In genomic region chr1:19436716-19437476, GRCh38 we compare ENCODE assay signal across 1 cellular context.
A peak's percentile ranks its signal among the peaks of the same experiment; 100 is the strongest.
TF ChIP-seq lines count a peak whose summit lies in the region.

No MANE protein-coding gene starts in this region.

TF ChIP-seq in HepG2, 621 proteins besides CTCF, POLR2A, EP300 and RAD21 (continued from another document and continues in another):
- TF ChIP-seq DRAP1 (CRISPR knock-in tag; IDR thresholded peaks at IDR 0.05): peak; percentile 61; the same call in 1 of the 2 replicates
- TF ChIP-seq PAWR (CRISPR knock-in tag; IDR thresholded peaks at IDR 0.05; ENCODE audit: borderline replicate concordance): no peak
- no peak for TF ChIP-seq TOE1 (CRISPR knock-in tag; IDR thresholded peaks at IDR 0.05)
- TF ChIP-seq ZC3H4 (CRISPR knock-in tag; IDR thresholded peaks at IDR 0.05; ENCODE audit: borderline replicate concordance): no peak
- TF ChIP-seq ATF4 (CRISPR knock-in tag; IDR thresholded peaks at IDR 0.05): no peak
- 0 out of 2 replicates have a peak, but pooled peaks have one; percentile 49 for TF ChIP-seq ZNF557 (CRISPR knock-in tag; IDR thresholded peaks at IDR 0.05)
- no peak for TF ChIP-seq SP2 (CRISPR knock-in tag; IDR thresholded peaks at IDR 0.05)
- TF ChIP-seq ZNF296 (CRISPR knock-in tag; conservative IDR thresholded peaks at IDR 0.05): no peak
- peak; percentile 30 for TF ChIP-seq PHF5A (CRISPR knock-in tag; IDR thresholded peaks at IDR 0.05; ENCODE audit: low read depth, unreplicated experiment)
- no peak for TF ChIP-seq FUBP1 (CRISPR knock-in tag; IDR thresholded peaks at IDR 0.05; ENCODE audit: borderline replicate concordance)
- peak; percentile 38 for TF ChIP-seq XRCC5 (optimal IDR thresholded peaks at IDR 0.05; ENCODE audit: low read length)
- TF ChIP-seq, protein P1, sequence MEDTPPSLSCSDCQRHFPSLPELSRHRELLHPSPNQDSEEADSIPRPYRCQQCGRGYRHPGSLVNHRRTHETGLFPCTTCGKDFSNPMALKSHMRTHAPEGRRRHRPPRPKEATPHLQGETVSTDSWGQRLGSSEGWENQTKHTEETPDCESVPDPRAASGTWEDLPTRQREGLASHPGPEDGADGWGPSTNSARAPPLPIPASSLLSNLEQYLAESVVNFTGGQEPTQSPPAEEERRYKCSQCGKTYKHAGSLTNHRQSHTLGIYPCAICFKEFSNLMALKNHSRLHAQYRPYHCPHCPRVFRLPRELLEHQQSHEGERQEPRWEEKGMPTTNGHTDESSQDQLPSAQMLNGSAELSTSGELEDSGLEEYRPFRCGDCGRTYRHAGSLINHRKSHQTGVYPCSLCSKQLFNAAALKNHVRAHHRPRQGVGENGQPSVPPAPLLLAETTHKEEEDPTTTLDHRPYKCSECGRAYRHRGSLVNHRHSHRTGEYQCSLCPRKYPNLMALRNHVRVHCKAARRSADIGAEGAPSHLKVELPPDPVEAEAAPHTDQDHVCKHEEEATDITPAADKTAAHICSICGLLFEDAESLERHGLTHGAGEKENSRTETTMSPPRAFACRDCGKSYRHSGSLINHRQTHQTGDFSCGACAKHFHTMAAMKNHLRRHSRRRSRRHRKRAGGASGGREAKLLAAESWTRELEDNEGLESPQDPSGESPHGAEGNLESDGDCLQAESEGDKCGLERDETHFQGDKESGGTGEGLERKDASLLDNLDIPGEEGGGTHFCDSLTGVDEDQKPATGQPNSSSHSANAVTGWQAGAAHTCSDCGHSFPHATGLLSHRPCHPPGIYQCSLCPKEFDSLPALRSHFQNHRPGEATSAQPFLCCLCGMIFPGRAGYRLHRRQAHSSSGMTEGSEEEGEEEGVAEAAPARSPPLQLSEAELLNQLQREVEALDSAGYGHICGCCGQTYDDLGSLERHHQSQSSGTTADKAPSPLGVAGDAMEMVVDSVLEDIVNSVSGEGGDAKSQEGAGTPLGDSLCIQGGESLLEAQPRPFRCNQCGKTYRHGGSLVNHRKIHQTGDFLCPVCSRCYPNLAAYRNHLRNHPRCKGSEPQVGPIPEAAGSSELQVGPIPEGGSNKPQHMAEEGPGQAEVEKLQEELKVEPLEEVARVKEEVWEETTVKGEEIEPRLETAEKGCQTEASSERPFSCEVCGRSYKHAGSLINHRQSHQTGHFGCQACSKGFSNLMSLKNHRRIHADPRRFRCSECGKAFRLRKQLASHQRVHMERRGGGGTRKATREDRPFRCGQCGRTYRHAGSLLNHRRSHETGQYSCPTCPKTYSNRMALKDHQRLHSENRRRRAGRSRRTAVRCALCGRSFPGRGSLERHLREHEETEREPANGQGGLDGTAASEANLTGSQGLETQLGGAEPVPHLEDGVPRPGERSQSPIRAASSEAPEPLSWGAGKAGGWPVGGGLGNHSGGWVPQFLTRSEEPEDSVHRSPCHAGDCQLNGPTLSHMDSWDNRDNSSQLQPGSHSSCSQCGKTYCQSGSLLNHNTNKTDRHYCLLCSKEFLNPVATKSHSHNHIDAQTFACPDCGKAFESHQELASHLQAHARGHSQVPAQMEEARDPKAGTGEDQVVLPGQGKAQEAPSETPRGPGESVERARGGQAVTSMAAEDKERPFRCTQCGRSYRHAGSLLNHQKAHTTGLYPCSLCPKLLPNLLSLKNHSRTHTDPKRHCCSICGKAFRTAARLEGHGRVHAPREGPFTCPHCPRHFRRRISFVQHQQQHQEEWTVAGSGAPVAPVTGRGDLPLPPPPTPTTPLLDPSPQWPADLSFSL (CRISPR knock-in tag; IDR thresholded peaks at IDR 0.05): no peak
- TF ChIP-seq, protein P2, sequence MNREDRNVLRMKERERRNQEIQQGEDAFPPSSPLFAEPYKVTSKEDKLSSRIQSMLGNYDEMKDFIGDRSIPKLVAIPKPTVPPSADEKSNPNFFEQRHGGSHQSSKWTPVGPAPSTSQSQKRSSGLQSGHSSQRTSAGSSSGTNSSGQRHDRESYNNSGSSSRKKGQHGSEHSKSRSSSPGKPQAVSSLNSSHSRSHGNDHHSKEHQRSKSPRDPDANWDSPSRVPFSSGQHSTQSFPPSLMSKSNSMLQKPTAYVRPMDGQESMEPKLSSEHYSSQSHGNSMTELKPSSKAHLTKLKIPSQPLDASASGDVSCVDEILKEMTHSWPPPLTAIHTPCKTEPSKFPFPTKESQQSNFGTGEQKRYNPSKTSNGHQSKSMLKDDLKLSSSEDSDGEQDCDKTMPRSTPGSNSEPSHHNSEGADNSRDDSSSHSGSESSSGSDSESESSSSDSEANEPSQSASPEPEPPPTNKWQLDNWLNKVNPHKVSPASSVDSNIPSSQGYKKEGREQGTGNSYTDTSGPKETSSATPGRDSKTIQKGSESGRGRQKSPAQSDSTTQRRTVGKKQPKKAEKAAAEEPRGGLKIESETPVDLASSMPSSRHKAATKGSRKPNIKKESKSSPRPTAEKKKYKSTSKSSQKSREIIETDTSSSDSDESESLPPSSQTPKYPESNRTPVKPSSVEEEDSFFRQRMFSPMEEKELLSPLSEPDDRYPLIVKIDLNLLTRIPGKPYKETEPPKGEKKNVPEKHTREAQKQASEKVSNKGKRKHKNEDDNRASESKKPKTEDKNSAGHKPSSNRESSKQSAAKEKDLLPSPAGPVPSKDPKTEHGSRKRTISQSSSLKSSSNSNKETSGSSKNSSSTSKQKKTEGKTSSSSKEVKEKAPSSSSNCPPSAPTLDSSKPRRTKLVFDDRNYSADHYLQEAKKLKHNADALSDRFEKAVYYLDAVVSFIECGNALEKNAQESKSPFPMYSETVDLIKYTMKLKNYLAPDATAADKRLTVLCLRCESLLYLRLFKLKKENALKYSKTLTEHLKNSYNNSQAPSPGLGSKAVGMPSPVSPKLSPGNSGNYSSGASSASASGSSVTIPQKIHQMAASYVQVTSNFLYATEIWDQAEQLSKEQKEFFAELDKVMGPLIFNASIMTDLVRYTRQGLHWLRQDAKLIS (CRISPR knock-in tag; IDR thresholded peaks at IDR 0.05): no peak
- peak; percentile 65; the same call in 1 of the 2 replicates for TF ChIP-seq LCORL (IDR thresholded peaks at IDR 0.05)
- TF ChIP-seq LCORL (CRISPR knock-in tag; IDR thresholded peaks at IDR 0.05): peak; percentile 88
- no peak for TF ChIP-seq SNAI1 (CRISPR knock-in tag; IDR thresholded peaks at IDR 0.05; ENCODE audit: borderline replicate concordance)
- TF ChIP-seq ZNF234 (CRISPR knock-in tag; conservative IDR thresholded peaks at IDR 0.05): no peak
- no peak for TF ChIP-seq NR0B2 (CRISPR knock-in tag; IDR thresholded peaks at IDR 0.05)
- no peak for TF ChIP-seq KLF15 (CRISPR knock-in tag; IDR thresholded peaks at IDR 0.05; ENCODE audit: borderline replicate concordance)
- no peak for TF ChIP-seq CREB1 (IDR thresholded peaks at IDR 0.05)
- TF ChIP-seq CREB1 (CRISPR knock-in tag; IDR thresholded peaks at IDR 0.05): peak; percentile 59; the same call in 1 of the 2 replicates
- TF ChIP-seq XBP1 (CRISPR knock-in tag; IDR thresholded peaks at IDR 0.05): no peak
- peak; percentile 93 for TF ChIP-seq PHF21A (CRISPR knock-in tag; IDR thresholded peaks at IDR 0.05)
- no peak for TF ChIP-seq ZNF431 (CRISPR knock-in tag; IDR thresholded peaks at IDR 0.05; ENCODE audit: borderline replicate concordance, low read depth)
- TF ChIP-seq, protein P3, sequence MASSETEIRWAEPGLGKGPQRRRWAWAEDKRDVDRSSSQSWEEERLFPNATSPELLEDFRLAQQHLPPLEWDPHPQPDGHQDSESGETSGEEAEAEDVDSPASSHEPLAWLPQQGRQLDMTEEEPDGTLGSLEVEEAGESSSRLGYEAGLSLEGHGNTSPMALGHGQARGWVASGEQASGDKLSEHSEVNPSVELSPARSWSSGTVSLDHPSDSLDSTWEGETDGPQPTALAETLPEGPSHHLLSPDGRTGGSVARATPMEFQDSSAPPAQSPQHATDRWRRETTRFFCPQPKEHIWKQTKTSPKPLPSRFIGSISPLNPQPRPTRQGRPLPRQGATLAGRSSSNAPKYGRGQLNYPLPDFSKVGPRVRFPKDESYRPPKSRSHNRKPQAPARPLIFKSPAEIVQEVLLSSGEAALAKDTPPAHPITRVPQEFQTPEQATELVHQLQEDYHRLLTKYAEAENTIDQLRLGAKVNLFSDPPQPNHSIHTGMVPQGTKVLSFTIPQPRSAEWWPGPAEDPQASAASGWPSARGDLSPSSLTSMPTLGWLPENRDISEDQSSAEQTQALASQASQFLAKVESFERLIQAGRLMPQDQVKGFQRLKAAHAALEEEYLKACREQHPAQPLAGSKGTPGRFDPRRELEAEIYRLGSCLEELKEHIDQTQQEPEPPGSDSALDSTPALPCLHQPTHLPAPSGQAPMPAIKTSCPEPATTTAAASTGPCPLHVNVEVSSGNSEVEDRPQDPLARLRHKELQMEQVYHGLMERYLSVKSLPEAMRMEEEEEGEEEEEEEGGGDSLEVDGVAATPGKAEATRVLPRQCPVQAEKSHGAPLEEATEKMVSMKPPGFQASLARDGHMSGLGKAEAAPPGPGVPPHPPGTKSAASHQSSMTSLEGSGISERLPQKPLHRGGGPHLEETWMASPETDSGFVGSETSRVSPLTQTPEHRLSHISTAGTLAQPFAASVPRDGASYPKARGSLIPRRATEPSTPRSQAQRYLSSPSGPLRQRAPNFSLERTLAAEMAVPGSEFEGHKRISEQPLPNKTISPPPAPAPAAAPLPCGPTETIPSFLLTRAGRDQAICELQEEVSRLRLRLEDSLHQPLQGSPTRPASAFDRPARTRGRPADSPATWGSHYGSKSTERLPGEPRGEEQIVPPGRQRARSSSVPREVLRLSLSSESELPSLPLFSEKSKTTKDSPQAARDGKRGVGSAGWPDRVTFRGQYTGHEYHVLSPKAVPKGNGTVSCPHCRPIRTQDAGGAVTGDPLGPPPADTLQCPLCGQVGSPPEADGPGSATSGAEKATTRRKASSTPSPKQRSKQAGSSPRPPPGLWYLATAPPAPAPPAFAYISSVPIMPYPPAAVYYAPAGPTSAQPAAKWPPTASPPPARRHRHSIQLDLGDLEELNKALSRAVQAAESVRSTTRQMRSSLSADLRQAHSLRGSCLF (CRISPR knock-in tag; IDR thresholded peaks at IDR 0.05; ENCODE audit: borderline replicate concordance): no peak
- TF ChIP-seq DPF2 (CRISPR knock-in tag; IDR thresholded peaks at IDR 0.05; ENCODE audit: borderline replicate concordance, low read depth): peak; percentile 77
- no peak for TF ChIP-seq TAF1 (CRISPR knock-in tag; IDR thresholded peaks at IDR 0.05)
- TF ChIP-seq MEF2D (CRISPR knock-in tag; IDR thresholded peaks at IDR 0.05): 0 out of 2 replicates have a peak, but pooled peaks have one; percentile 56
- TF ChIP-seq RARA (CRISPR knock-in tag; IDR thresholded peaks at IDR 0.05): peak; percentile 82
- no peak for TF ChIP-seq ZNF432 (CRISPR knock-in tag; IDR thresholded peaks at IDR 0.05; ENCODE audit: borderline replicate concordance)
- TF ChIP-seq RFX3 (CRISPR knock-in tag; IDR thresholded peaks at IDR 0.05): no peak
- peak; percentile 77; the same call in 1 of the 2 replicates for TF ChIP-seq NCOR1 (IDR thresholded peaks at IDR 0.05; ENCODE audit: borderline replicate concordance, low read length)
- no peak for TF ChIP-seq CHD2 (IDR thresholded peaks at IDR 0.05; ENCODE audit: low read depth, low read length)
- peak; percentile 55 for TF ChIP-seq THRA (CRISPR knock-in tag; IDR thresholded peaks at IDR 0.05; ENCODE audit: borderline replicate concordance)
- TF ChIP-seq ZNF574 (CRISPR knock-in tag; IDR thresholded peaks at IDR 0.05): peak; percentile 57; the same call in 1 of the 2 replicates
